ENCODE assay signal across 8 cellular contexts in the genomic region with DNA sequence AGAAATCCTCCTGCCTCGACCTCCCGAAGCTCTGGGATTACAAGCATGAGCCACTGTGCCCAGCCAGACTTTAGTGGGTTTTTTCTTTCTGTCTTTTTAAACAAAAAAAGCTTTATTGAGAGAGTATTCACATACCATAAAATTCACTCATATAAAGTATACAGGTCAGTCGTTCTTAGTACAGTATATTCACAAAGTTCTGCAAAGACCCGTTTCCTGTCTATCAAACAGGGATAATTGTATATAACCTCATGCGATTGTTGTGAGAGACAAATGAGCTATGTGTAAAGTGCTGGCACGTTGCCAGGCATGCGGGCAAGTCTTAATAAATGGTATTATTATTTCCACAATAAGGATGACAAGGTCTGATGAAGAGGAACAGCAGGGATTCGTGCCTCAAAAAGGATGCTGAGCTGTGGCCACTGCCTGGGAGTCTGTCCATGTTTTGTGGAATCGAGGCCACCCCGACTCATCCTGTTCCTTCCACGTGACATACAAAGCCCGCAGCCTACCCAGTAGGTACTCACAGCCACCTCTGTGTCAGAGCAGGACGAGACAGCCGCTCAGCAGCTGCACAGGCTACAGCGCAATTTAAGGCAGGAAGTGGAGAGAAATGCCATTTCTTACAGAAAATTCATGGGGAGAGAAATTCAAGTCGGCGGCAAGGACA.
A peak's percentile ranks its signal among the peaks of the same experiment; 100 is the strongest.
DNase-seq lines count a peak whose midpoint lies in the region; ATAC-seq and TF ChIP-seq lines count a peak whose summit lies in the region.

No MANE protein-coding gene starts in this region.

- peak; percentile 74 to 88 for ATAC-seq in activated CD4-positive, CD25-positive, alpha-beta regulatory T cell treated with anti-CD3 and anti-CD28 coated beads, Interleukin-2, amount 50 U/mL, for 24 hours
- ATAC-seq in HG02981 (IDR thresholded peaks at IDR 0.05; ENCODE audit: unreplicated experiment): no peak

- H3K9ac ChIP-seq in SK-N-MC (ENCODE audit: insufficient read length): peak overlapping the region; percentile 32

- no peaks in the 10 kb centered on the region for H3K9me3 ChIP-seq in SK-N-MC (ENCODE audit: low read depth, low read length)

- H3K27ac ChIP-seq in SK-N-MC: no peak overlapping the region

- no peak for TF ChIP-seq CTCF in astrocyte of the cerebellum (IDR thresholded peaks at IDR 0.05; ENCODE audit: low read depth, low read length, missing control alignments)

- H3K4me3 ChIP-seq in SK-N-MC (peak overlapping the region; percentile 58), astrocyte of the cerebellum (ENCODE audit: low read depth, low read length) (peak overlapping the region; percentile 19)

- no peak for DNase-seq in activated CD4-positive, CD25-positive, alpha-beta regulatory T cell (lab: John Stamatoyannopoulos, UW)
- DNase-seq in SK-N-MC (ENCODE audit: low read depth, low spot score): peak; percentile 6
- DNase-seq in astrocyte of the cerebellum (ENCODE audit: low read depth): peak; percentile 8
- peak; percentile 21 to 36 for DNase-seq in stimulated activated CD4-positive, alpha-beta T cell treated with anti-CD3 and anti-CD28 coated beads, Interleukin-4, amount 100 ng/mL, for 4 hours
- DNase-seq in cerebellar nuclear complex (lab: John Stamatoyannopoulos, UW): no peak
- DNase-seq in NCI-H2196 treated with DMSO at 0.1 percent for 48 hours (lab: John Stamatoyannopoulos, UW; ENCODE audit: unreplicated experiment): no peak

- in situ Hi-C loops in astrocyte of the cerebellum (cut with HindIII; ENCODE audit: low sequenced_read_pairs): no loop called here

- H3K36me3 ChIP-seq in SK-N-MC (ENCODE audit: insufficient read depth, low read length): no peaks in the 10 kb centered on the region

Comparison
In these comparisons a context has a peak if more than half of its experiments do, and no peak if none do; other contexts are left out.
1. DNase-seq: peak in SK-N-MC (single experiment), astrocyte of the cerebellum (single experiment) and stimulated activated CD4-positive, alpha-beta T cell treated with anti-CD3 and anti-CD28 coated beads, Interleukin-4, amount 100 ng/mL, for 4 hours (2 of 2); none in activated CD4-positive, CD25-positive, alpha-beta regulatory T cell (0 of 4), cerebellar nuclear complex (0 of 2) and NCI-H2196 treated with DMSO at 0.1 percent for 48 hours (single experiment).